Comparison of ENCODE assay signal across 15 cellular contexts in the genomic region with DNA sequence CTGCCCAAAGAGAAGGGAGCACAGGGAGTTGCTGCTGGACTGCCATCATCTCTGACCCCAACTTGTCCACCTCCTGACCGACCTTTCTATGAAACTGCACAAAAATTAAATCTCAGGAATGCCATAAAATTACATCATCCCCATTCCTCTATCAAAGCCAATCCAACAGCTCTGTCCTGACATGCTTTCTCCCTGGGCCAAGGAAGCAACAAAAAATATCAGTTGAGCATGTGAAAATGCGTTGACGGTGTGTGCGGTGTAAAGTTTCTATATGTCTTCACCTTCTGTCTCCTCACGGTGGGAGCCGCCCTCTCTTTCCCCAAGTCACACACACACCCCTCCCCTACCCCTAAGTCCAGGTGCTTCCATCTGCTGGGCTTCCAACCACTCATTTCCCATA.
"Had no signal": no experiment of that assay in that cellular context is flagged by ENCODE, and none has a peak within 500 bp of the region (broad histone marks: within the 10 kb centered on the region; RNA-seq: fewer than 3 reads in every experiment).

No MANE protein-coding gene starts in this region.

- H3K27ac Mint-ChIP-seq: naive thymus-derived CD4-positive, alpha-beta T cell; nephron progenitor cell had no signal

- H3K4me3 Mint-ChIP-seq: naive thymus-derived CD4-positive, alpha-beta T cell; nephron progenitor cell had no signal

- ATAC-seq: gastroesophageal sphincter; left colon; left ventricle myocardium superior; naive thymus-derived CD4-positive, alpha-beta T cell; psoas muscle; right lobe of liver had no signal

- H3K79me2 ChIP-seq: parathyroid adenoma had no signal

- H3K9me3 ChIP-seq: esophagus muscularis mucosa, gastroesophageal sphincter, psoas muscle, right lobe of liver had no signal

- H3K4me3 ChIP-seq: coronary artery, esophagus muscularis mucosa, gastroesophageal sphincter, lung, psoas muscle, right lobe of liver, skin epidermis had no signal

- H3K36me3 ChIP-seq: esophagus muscularis mucosa, gastroesophageal sphincter, right lobe of liver had no signal

- H3K27ac ChIP-seq: coronary artery, esophagus muscularis mucosa, gastroesophageal sphincter, parathyroid adenoma, psoas muscle, right lobe of liver had no signal

- H2AFZ ChIP-seq: parathyroid adenoma had no signal

- H3K4me1 ChIP-seq: parathyroid adenoma, psoas muscle, right lobe of liver had no signal

- H3K36me3 Mint-ChIP-seq: naive thymus-derived CD4-positive, alpha-beta T cell had no signal

- H3K9ac ChIP-seq: parathyroid adenoma had no signal

- DNase-seq: effector CD8-positive, alpha-beta T cell; left colon; left ventricle myocardium superior; mesendoderm; naive thymus-derived CD4-positive, alpha-beta T cell; nephron progenitor cell; psoas muscle; retina; right lobe of liver had no signal

- H3K9me3 Mint-ChIP-seq: naive thymus-derived CD4-positive, alpha-beta T cell; nephron progenitor cell had no signal

- H3K27me3 ChIP-seq: esophagus muscularis mucosa, gastroesophageal sphincter, right lobe of liver had no signal
